16 cellular contexts compared by ENCODE assay signal in the genomic region with DNA sequence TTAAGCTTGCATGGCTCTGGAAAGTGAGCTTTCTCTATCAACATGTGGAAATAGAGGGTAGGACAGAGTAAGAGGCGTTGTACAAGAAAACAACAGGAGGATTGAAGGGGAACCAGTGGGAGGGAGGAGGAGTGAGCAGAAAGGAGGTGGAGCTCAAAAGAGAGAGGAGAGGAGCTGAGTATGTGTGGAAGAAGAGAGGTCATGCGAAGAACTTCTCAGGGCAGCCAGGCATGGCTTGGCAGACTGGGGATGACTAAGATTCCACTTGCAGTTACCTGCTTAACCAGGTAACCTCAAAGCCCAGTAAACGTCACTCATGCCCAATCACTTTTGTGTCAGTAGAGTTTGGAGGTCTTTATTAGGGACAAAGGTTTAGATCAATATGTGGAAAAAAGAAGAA.
"Had no signal": no experiment of that assay in that cellular context is flagged by ENCODE, and none has a peak within 500 bp of the region (broad histone marks: within the 10 kb centered on the region; RNA-seq: fewer than 3 reads in every experiment).

No MANE protein-coding gene starts in this region.

- H3K9me3 Mint-ChIP-seq: central memory CD8-positive, alpha-beta T cell had no signal

- H3K4me1 Mint-ChIP-seq: central memory CD8-positive, alpha-beta T cell had no signal

- H3K36me3 ChIP-seq: heart left ventricle, ovary, transverse colon had no signal

- H3K27ac ChIP-seq: heart left ventricle, ovary, transverse colon had no signal

- FAIRE-seq: endothelial cell of umbilical vein had no signal

- H3K4me3 ChIP-seq: heart left ventricle, ovary, transverse colon had no signal

- H3K4me3 Mint-ChIP-seq: central memory CD8-positive, alpha-beta T cell; immature natural killer cell; naive B cell; stimulated activated effector memory CD8-positive, alpha-beta T cell treated with anti-CD3 and anti-CD28 coated beads, Interleukin-12 subunit alpha, Interleukin-12 subunit beta, amount 100 ng/mL, for 72 hours had no signal

- H3K27ac Mint-ChIP-seq: stimulated activated effector memory CD8-positive, alpha-beta T cell treated with anti-CD3 and anti-CD28 coated beads, Interleukin-12 subunit alpha, Interleukin-12 subunit beta, amount 100 ng/mL, for 72 hours had no signal

- ATAC-seq: heart left ventricle; left lobe of liver; stimulated activated effector memory CD8-positive, alpha-beta T cell treated with anti-CD3 and anti-CD28 coated beads, Interleukin-12 subunit alpha, Interleukin-12 subunit beta, amount 100 ng/mL, for 72 hours had no signal

- H3K36me3 Mint-ChIP-seq: stimulated activated effector memory CD8-positive, alpha-beta T cell treated with anti-CD3 and anti-CD28 coated beads, Interleukin-12 subunit alpha, Interleukin-12 subunit beta, amount 100 ng/mL, for 72 hours had no signal

- DNase-seq: activated CD4-positive, alpha-beta T cell treated with anti-CD3 and anti-CD28 coated beads, Interleukin-2, amount 50 U/mL, for 4 hours; activated naive CD4-positive, alpha-beta T cell treated with anti-CD3 and anti-CD28 coated beads, Interleukin-2, amount 50 U/mL, for 16 hours; activated T-cell treated with anti-CD3 and anti-CD28 coated beads, Interleukin-2, amount 50 U/mL, for 1 hour; cortex of kidney; effector CD8-positive, alpha-beta T cell; foreskin melanocyte; heart left ventricle; immature natural killer cell; naive B cell; ovary; substantia nigra; transverse colon had no signal

- H3K27me3 ChIP-seq: heart left ventricle, ovary, transverse colon had no signal

- H3K9me3 ChIP-seq: ovary, transverse colon had no signal

- H3K27me3 Mint-ChIP-seq: central memory CD8-positive, alpha-beta T cell had no signal
